ENCODE assay signal across 14 cellular contexts in genomic region chr15:91787198-91787597, GRCh38.
"Had no signal": no experiment of that assay in that cellular context is flagged by ENCODE, and none has a peak within 500 bp of the region (broad histone marks: within the 10 kb centered on the region; RNA-seq: fewer than 3 reads in every experiment).

No MANE protein-coding gene starts in this region.

- H3K4me1 Mint-ChIP-seq: activated B cell treated with CpG ODN at 0.5 μM for 24 hours; activated CD4-positive, alpha-beta T cell treated with anti-CD3 and anti-CD28 coated beads, Interleukin-2, amount 10 ng/mL, durations not matched to agents 7 days and 5 days; activated naive CD8-positive, alpha-beta T cell treated with anti-CD3 and anti-CD28 coated beads for 36 hours; stimulated activated naive CD8-positive, alpha-beta T cell treated with anti-CD3 and anti-CD28 coated beads, Interleukin-15, amount 100 ng/mL, for 72 hours had no signal

- DNase-seq: activated B cell treated with CpG ODN at 0.5 μM for 24 hours; activated CD4-positive, alpha-beta T cell treated with anti-CD3 and anti-CD28 coated beads, Interleukin-2, amount 10 ng/mL, durations not matched to agents 7 days and 5 days; activated naive CD8-positive, alpha-beta T cell treated with anti-CD3 and anti-CD28 coated beads for 36 hours; amygdala; body of pancreas; caudate nucleus; foreskin fibroblast; glutamatergic neuron; hypothalamus; stimulated activated CD4-positive, alpha-beta T cell treated with anti-CD3 and anti-CD28 coated beads, Interleukin-1b, Interleukin-23, amount 100 ng/mL, for 48 hours; stimulated activated naive CD8-positive, alpha-beta T cell treated with anti-CD3 and anti-CD28 coated beads, Interleukin-15, amount 100 ng/mL, for 72 hours; uterus had no signal

- H3K4me1 ChIP-seq: body of pancreas, uterus had no signal

- H3K27ac Mint-ChIP-seq: activated B cell treated with CpG ODN at 0.5 μM for 24 hours; activated CD4-positive, alpha-beta T cell treated with anti-CD3 and anti-CD28 coated beads, Interleukin-2, amount 10 ng/mL, durations not matched to agents 7 days and 5 days; activated naive CD8-positive, alpha-beta T cell treated with anti-CD3 and anti-CD28 coated beads for 36 hours; activated T-helper 1 cell treated with anti-CD3 and anti-CD28 coated beads, Interleukin-12 subunit alpha, Interleukin-12 subunit beta, Interleukin-2, Interleukin-4 antibody, amounts not matched to agents 30 ng/mL and 10 ng/mL and 1 ng/mL, durations not matched to agents 14 hours and 24 hours and 36 hours; natural killer cell treated with Interleukin-12 subunit alpha and Interleukin-12 subunit beta and Interleukin-15 and Interleukin-18, amount 100 ng/mL, for 72 hours; stimulated activated naive CD8-positive, alpha-beta T cell treated with anti-CD3 and anti-CD28 coated beads, Interleukin-15, amount 100 ng/mL, for 72 hours had no signal

- H3K4me3 ChIP-seq: body of pancreas, uterus had no signal

- H3K4me3 Mint-ChIP-seq: activated B cell treated with CpG ODN at 0.5 μM for 24 hours; activated CD4-positive, alpha-beta T cell treated with anti-CD3 and anti-CD28 coated beads, Interleukin-2, amount 10 ng/mL, durations not matched to agents 7 days and 5 days; activated naive CD8-positive, alpha-beta T cell treated with anti-CD3 and anti-CD28 coated beads for 36 hours; activated T-helper 1 cell treated with anti-CD3 and anti-CD28 coated beads, Interleukin-12 subunit alpha, Interleukin-12 subunit beta, Interleukin-2, Interleukin-4 antibody, amounts not matched to agents 30 ng/mL and 10 ng/mL and 1 ng/mL, durations not matched to agents 14 hours and 24 hours and 36 hours; natural killer cell treated with Interleukin-12 subunit alpha and Interleukin-12 subunit beta and Interleukin-15 and Interleukin-18, amount 100 ng/mL, for 72 hours; stimulated activated naive CD8-positive, alpha-beta T cell treated with anti-CD3 and anti-CD28 coated beads, Interleukin-15, amount 100 ng/mL, for 72 hours had no signal

- H3K36me3 ChIP-seq: uterus had no signal

- H3K9me3 Mint-ChIP-seq: activated B cell treated with CpG ODN at 0.5 μM for 24 hours; activated CD4-positive, alpha-beta T cell treated with anti-CD3 and anti-CD28 coated beads, Interleukin-2, amount 10 ng/mL, durations not matched to agents 7 days and 5 days; activated naive CD8-positive, alpha-beta T cell treated with anti-CD3 and anti-CD28 coated beads for 36 hours; activated T-helper 1 cell treated with anti-CD3 and anti-CD28 coated beads, Interleukin-12 subunit alpha, Interleukin-12 subunit beta, Interleukin-2, Interleukin-4 antibody, amounts not matched to agents 30 ng/mL and 10 ng/mL and 1 ng/mL, durations not matched to agents 14 hours and 24 hours and 36 hours; natural killer cell treated with Interleukin-12 subunit alpha and Interleukin-12 subunit beta and Interleukin-15 and Interleukin-18, amount 100 ng/mL, for 72 hours; stimulated activated naive CD8-positive, alpha-beta T cell treated with anti-CD3 and anti-CD28 coated beads, Interleukin-15, amount 100 ng/mL, for 72 hours had no signal

- H3K36me3 Mint-ChIP-seq: activated naive CD8-positive, alpha-beta T cell treated with anti-CD3 and anti-CD28 coated beads for 36 hours; natural killer cell treated with Interleukin-12 subunit alpha and Interleukin-12 subunit beta and Interleukin-15 and Interleukin-18, amount 100 ng/mL, for 72 hours had no signal

- H3K9me3 ChIP-seq: body of pancreas, uterus had no signal

- H3K27ac ChIP-seq: body of pancreas, uterus had no signal

- H3K27me3 ChIP-seq: body of pancreas, uterus had no signal

- ATAC-seq: body of pancreas; natural killer cell treated with Interleukin-12 subunit alpha and Interleukin-12 subunit beta and Interleukin-15 and Interleukin-18, amount 100 ng/mL, for 72 hours; stimulated activated naive CD8-positive, alpha-beta T cell treated with anti-CD3 and anti-CD28 coated beads, Interleukin-15, amount 100 ng/mL, for 72 hours had no signal
